In the genomic region with DNA sequence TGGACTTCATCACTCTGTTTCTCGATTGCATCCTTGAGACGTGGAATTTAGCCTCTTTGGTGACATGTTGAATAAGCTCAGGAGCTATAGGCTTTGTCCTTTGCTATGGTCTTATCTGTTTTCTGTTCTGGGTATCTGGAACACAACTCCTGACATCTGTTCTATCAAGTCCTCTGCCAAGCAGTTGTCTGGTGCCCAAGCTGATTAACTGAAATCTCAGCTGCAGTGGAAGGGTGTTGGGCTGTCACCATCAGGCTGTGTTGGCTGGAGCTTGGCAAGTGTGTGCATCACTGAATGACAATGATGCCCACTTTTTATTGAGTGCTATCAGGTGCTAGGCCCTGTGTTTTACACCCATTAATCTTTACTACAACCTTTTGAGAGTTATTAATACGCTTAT, we compare ENCODE assay signal across 17 cellular contexts.
A peak's percentile ranks its signal among the peaks of the same experiment; 100 is the strongest.
DNase-seq lines count a peak whose midpoint lies in the region; TF ChIP-seq lines count a peak whose summit lies in the region.
"Had no signal": no experiment of that assay in that cellular context is flagged by ENCODE, and none has a peak within 500 bp of the region (broad histone marks: within the 10 kb centered on the region; RNA-seq: fewer than 3 reads in every experiment).

No MANE protein-coding gene starts in this region.

- no TSS peak for BruUV-seq in A673 (replicated peaks; lab: Mats Ljungman, UMichigan)

- H3K9me3 ChIP-seq in A673 (ENCODE audit: low read depth, low read length, poor library complexity, severe bottlenecking) = no peaks in the 10 kb centered on the region

- TF ChIP-seq CTCF in A673 (conservative IDR thresholded peaks at IDR 0.05; ENCODE audit: low read depth, low read length) = no peak

- intact Hi-C loops in A673 (cut with micrococcal nuclease; ENCODE audit: unreplicated experiment) = no loop called here

- DNase-seq in DMS 273 (lab: John Stamatoyannopoulos, UW; ENCODE audit: unreplicated experiment) (peak; percentile 68), DMS 273 treated with DMSO at 0.1 percent for 48 hours (lab: John Stamatoyannopoulos, UW) (no peak), NCI-H446 (lab: John Stamatoyannopoulos, UW) (peak; percentile 72 to 86), inferior parietal cortex (ENCODE audit: extremely low spot score) (peak; percentile 45), substantia nigra (lab: John Stamatoyannopoulos, UW) (peak in 21 of 49 donors; percentile 6 to 62 (median 19)), A673 (ENCODE audit: low spot score) (no peak), T-helper 9 cell (no peak), DMS53 treated with DMSO at 0.1 percent for 48 hours (lab: John Stamatoyannopoulos, UW; ENCODE audit: unreplicated experiment) (no peak)
- DNase-seq: CD8-positive, alpha-beta memory T cell; DMS79; Karpas-422; NCI-H1417; NCI-H187 treated with DMSO at 0.1 percent for 48 hours; NCI-H2107; NCI-H510A; OCI-M1 had no signal

- peaks cover 76% of the 10 kb centered on the region for H3K27me3 ChIP-seq in A673 (replicated peaks; ENCODE audit: insufficient read depth, low read depth, low read length, poor library complexity)

- H3K36me3 ChIP-seq in A673 (ENCODE audit: insufficient read depth, low read length, poor library complexity, severe bottlenecking) = no peaks in the 10 kb centered on the region

- no peaks in the 10 kb centered on the region for H3K4me1 ChIP-seq in A673 (ENCODE audit: insufficient read depth, low read length, poor library complexity, severe bottlenecking)

- H3K27ac ChIP-seq in substantia nigra (ENCODE audit: low read depth, low read length, poor library complexity, severe bottlenecking) = peak overlapping the region; percentile 6
- no peak overlapping the region for H3K27ac ChIP-seq in A673 (ENCODE audit: low read depth, low read length, poor library complexity, severe bottlenecking)
- H3K27ac ChIP-seq: 22Rv1 had no signal

- CTCF ChIA-PET in A673 (lab: Charles Lee) = no interaction called here

- H3K4me3 ChIP-seq in A673 (ENCODE audit: low read depth, low read length, poor library complexity, severe bottlenecking) = no peak overlapping the region

- POLR2A ChIA-PET in A673 (lab: Charles Lee; ENCODE audit: low non-redundant PET) = no interaction called here

Comparison
In these comparisons a context has a peak if more than half of its experiments do, and no peak if none do; other contexts are left out.
1. DNase-seq: peak in DMS 273 (single experiment), NCI-H446 (2 of 2) and inferior parietal cortex (single experiment); none in DMS 273 treated with DMSO at 0.1 percent for 48 hours (single experiment), A673 (single experiment), T-helper 9 cell (single experiment) and DMS53 treated with DMSO at 0.1 percent for 48 hours (single experiment).